Comparison of ENCODE assay signal across 27 cellular contexts in genomic region chr7:102186306-102186705, GRCh38.
DNase-seq lines count a peak whose midpoint lies in the region; ATAC-seq, FAIRE-seq and TF ChIP-seq lines count a peak whose summit lies in the region.
"Had no signal": no experiment of that assay in that cellular context is flagged by ENCODE, and none has a peak within 500 bp of the region (broad histone marks: within the 10 kb centered on the region; RNA-seq: fewer than 3 reads in every experiment).

No MANE protein-coding gene starts in this region.

- no peak for TF ChIP-seq CTCF in HepG2 (CRISPR knock-in tag; IDR thresholded peaks at IDR 0.05)
- TF ChIP-seq CTCF in right lobe of liver (IDR thresholded peaks at IDR 0.05), result no peak
- TF ChIP-seq CTCF in epithelial cell of esophagus (IDR thresholded peaks at IDR 0.05; ENCODE audit: insufficient read depth, low read depth, low read length, missing control alignments), result no peak

- no TSS peak for BruUV-seq in HepG2 (replicated peaks; lab: Mats Ljungman, UMichigan)

- no peak overlapping the region for H3K4me2 ChIP-seq in HepG2 (ENCODE audit: low read depth, low read length)
- H3K4me2 ChIP-seq: A549; BLaER1 treated with 17β-estradiol and CSF1 and Interleukin-3, amounts not matched to agents 10 nM and 100 nM had no signal

- no peak for FAIRE-seq in HepG2 (lab: Jason Lieb, UNC)
- FAIRE-seq: A549, D721Med, GM12878, GM19239, H1 had no signal

- DNase-seq in HepG2 (ENCODE audit: low spot score), result no peak
- no peak for DNase-seq in right lobe of liver
- DNase-seq in SK-MEL-5 (ENCODE audit: low read depth, low spot score), result peak; percentile 97
- peak; percentile 72 for DNase-seq in epithelial cell of esophagus (ENCODE audit: low read depth)
- no peak for DNase-seq in activated T-cell treated with anti-CD3 and anti-CD28 coated beads, Interleukin-2, amount 50 U/mL, for 48 hours
- DNase-seq in H7, result no peak
- DNase-seq in effector CD8-positive, alpha-beta T cell (lab: John Stamatoyannopoulos, UW), result no peak
- DNase-seq: 8988T; ACHN; AML-193; BE2C; CD4-positive, alpha-beta T cell; CD8-positive, alpha-beta memory T cell; DMS 273 treated with DMSO at 0.1 percent for 48 hours; DMS79; EL; GDM1; GM23248; HFFc6 had no signal

- no peaks in the 10 kb centered on the region for H3K79me2 ChIP-seq in HepG2 (ENCODE audit: insufficient read depth, low read length)

- H3K36me3 ChIP-seq in HepG2 (replicated peaks in 1 of 2; ENCODE audit: control insufficient read depth in 1 of 2, insufficient read depth in 2 of 2, low read length in 2 of 2) (peaks cover 14 to 47% of the 10 kb centered on the region in 2 experiments; a peak in 4 of 5 replicates), right lobe of liver (peaks cover 0 to 21% (median 2%) of the 10 kb centered on the region in 4 donors), thymus (ENCODE audit: control insufficient read depth, insufficient read depth) (peaks cover 75% of the 10 kb centered on the region), H7 (replicated peaks; ENCODE audit: control insufficient read depth, insufficient read depth, low read length) (peaks cover 2% of the 10 kb centered on the region)

- H4K20me1 ChIP-seq in HepG2 (ENCODE audit: insufficient read depth, low read length), result no peaks in the 10 kb centered on the region

- CTCF ChIA-PET in HepG2 (lab: Yijun Ruan, JAX; ENCODE audit: low intra/inter-chr PET ratio, low total read pairs), result no interaction called here

- H3K9me3 ChIP-seq in HepG2 (ENCODE audit: low read length), result no peaks in the 10 kb centered on the region
- H3K9me3 ChIP-seq in right lobe of liver, result no peaks in the 10 kb centered on the region
- H3K9me3 ChIP-seq in thymus (ENCODE audit: control insufficient read depth), result no peaks in the 10 kb centered on the region
- H3K9me3 ChIP-seq: A549; BE2C; BLaER1 treated with 17β-estradiol and CSF1 and Interleukin-3, amounts not matched to agents 10 nM and 100 nM; HAP-1 had no signal

- POLR2A ChIA-PET in HepG2 (lab: Yijun Ruan, JAX), result no interaction called here

- intact Hi-C loops in HepG2 (cut with micrococcal nuclease; ENCODE audit: unreplicated experiment) (no loop called here), right lobe of liver (cut with DNase I) (no loop called here)

- ATAC-seq in HepG2, result no peak
- no peak for ATAC-seq in right lobe of liver
- ATAC-seq: A549, GM12878 had no signal

- TF ChIP-seq EP300 in HepG2 (IDR thresholded peaks at IDR 0.05; ENCODE audit: low read depth in 2 of 2, low read length in 2 of 2), result no peak
- no peak for TF ChIP-seq EP300 in HepG2 (CRISPR knock-in tag; IDR thresholded peaks at IDR 0.05; ENCODE audit: borderline replicate concordance)

- H3K27me3 ChIP-seq in HepG2 (ENCODE audit: control insufficient read depth in 1 of 2, insufficient read depth in 2 of 2, low read length in 2 of 2) (no peaks in the 10 kb centered on the region), right lobe of liver (no peaks in the 10 kb centered on the region), thymus (ENCODE audit: control insufficient read depth, insufficient read depth) (no peaks in the 10 kb centered on the region), H7 (ENCODE audit: control insufficient read depth, insufficient read depth, low read length) (no peaks in the 10 kb centered on the region)
- H3K27me3 ChIP-seq: BE2C; BLaER1 treated with 17β-estradiol and CSF1 and Interleukin-3, amounts not matched to agents 10 nM and 100 nM had no signal

- no peak overlapping the region for H3K4me3 ChIP-seq in HepG2 (replicated peaks in 1 of 3; ENCODE audit: insufficient read depth in 1 of 3, low read depth in 2 of 3, low read length in 3 of 3)
- H3K4me3 ChIP-seq in right lobe of liver, result no peak overlapping the region
- no peak overlapping the region for H3K4me3 ChIP-seq in epithelial cell of esophagus (ENCODE audit: low read length)
- H3K4me3 ChIP-seq in thymus (ENCODE audit: low read length), result no peak overlapping the region
- no peak overlapping the region for H3K4me3 ChIP-seq in H7 (ENCODE audit: insufficient read depth, low read depth, low read length)
- H3K4me3 ChIP-seq: A549; BLaER1 treated with 17β-estradiol and CSF1 and Interleukin-3, amounts not matched to agents 10 nM and 100 nM; GM12878; GM23248; HAP-1 had no signal

- no peak for TF ChIP-seq POLR2A in HepG2 (IDR thresholded peaks at IDR 0.05; ENCODE audit: insufficient read depth in 1 of 2, low read depth in 2 of 2, low read length in 2 of 2)
- TF ChIP-seq POLR2A in right lobe of liver (IDR thresholded peaks at IDR 0.05), result no peak

- no peak overlapping the region for H3K9ac ChIP-seq in HepG2 (ENCODE audit: insufficient read depth, low read depth, low read length)
- H3K9ac ChIP-seq: BLaER1 treated with 17β-estradiol and CSF1 and Interleukin-3, amounts not matched to agents 10 nM and 100 nM; GM23248 had no signal

- in situ Hi-C loops in HepG2 (cut with HindIII; ENCODE audit: extremely low pct_ligation_motif_present, low pct_unique_long_range_greater_than_20kb), result no loop called here
- in situ Hi-C loops in SK-MEL-5 (cut with HindIII; ENCODE audit: low pct_unique_long_range_greater_than_20kb, low sequenced_read_pairs), result no loop called here

- H2AFZ ChIP-seq in HepG2 (ENCODE audit: low read length), result no peak overlapping the region
- H2AFZ ChIP-seq: GM23248 had no signal

- H3K27ac ChIP-seq in HepG2 (ENCODE audit: extremely low read length, insufficient read depth, low read length), result no peak overlapping the region
- no peak overlapping the region for H3K27ac ChIP-seq in right lobe of liver
- peak overlapping the region; percentile 33 for H3K27ac ChIP-seq in thymus (ENCODE audit: low read depth)
- H3K27ac ChIP-seq: A549; BLaER1 treated with 17β-estradiol and CSF1 and Interleukin-3, amounts not matched to agents 10 nM and 100 nM; GM23248 had no signal

- H3K4me1 ChIP-seq in HepG2 (ENCODE audit: insufficient read depth, low read length) (no peaks in the 10 kb centered on the region), right lobe of liver (no peaks in the 10 kb centered on the region), thymus (ENCODE audit: control insufficient read depth, insufficient read depth, low read length) (no peaks in the 10 kb centered on the region)
- H3K4me1 ChIP-seq: A549, HAP-1 had no signal

- TF ChIP-seq RAD21 in HepG2 (CRISPR knock-in tag; IDR thresholded peaks at IDR 0.05), result no peak

- 87% methylated on average over 6 of the region's 6 CpGs for WGBS in HepG2 (ENCODE audit: low lambda C conversion rate)
- 86% methylated on average over 5 of the region's 6 CpGs for WGBS in right lobe of liver (ENCODE audit: insufficient coverage, low coverage, low lambda C conversion rate, missing lambda C conversion rate)
- 93% methylated on average over 6 of the region's 6 CpGs for WGBS in thymus

TF ChIP-seq in HepG2, 621 proteins besides CTCF, POLR2A, EP300 and RAD21:
- TF ChIP-seq CEBPB (IDR thresholded peaks at IDR 0.05; ENCODE audit: borderline replicate concordance, low read depth, low read length) (peak; percentile 63), CBX2 (IDR thresholded peaks at IDR 0.05; ENCODE audit: low read depth, low read length) (no peak), CBX2 (CRISPR knock-in tag; IDR thresholded peaks at IDR 0.05; ENCODE audit: low read depth) (no peak)

Comparison
In these comparisons a context has a peak if more than half of its experiments do, and no peak if none do; other contexts are left out.
1. DNase-seq: peak in SK-MEL-5 (single experiment) and epithelial cell of esophagus (single experiment); none in HepG2 (single experiment), right lobe of liver (0 of 3), activated T-cell treated with anti-CD3 and anti-CD28 coated beads, Interleukin-2, amount 50 U/mL, for 48 hours (0 of 2), H7 (single experiment) and effector CD8-positive, alpha-beta T cell (single experiment).